In the genomic region with DNA sequence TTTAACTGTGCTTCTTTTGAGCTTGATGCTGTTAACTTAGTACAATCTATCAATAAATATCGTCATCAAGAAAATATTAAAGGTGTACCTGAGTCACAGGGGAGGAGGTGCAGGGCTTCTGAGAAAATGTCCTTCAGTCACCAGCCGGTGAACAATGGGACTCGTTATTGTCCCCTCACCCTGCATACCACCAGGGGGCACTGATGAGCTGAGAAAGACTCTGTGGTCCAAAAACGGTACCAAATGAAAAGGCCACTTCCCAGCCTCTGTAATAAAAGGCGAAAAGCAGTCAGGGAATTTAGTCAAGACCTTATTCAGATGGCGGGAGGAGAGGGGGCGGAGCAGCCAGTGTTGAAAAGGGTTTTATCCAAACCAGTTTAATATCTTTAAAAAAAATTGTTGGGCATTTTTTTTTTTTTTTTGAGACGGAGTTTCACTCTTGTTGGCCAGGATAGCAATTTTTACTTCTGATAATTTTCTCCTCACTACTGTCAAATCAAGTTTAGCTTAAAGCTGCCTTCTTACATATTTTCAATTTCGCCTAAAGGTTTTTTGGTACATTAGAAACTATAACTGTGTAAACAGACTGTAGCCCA, we compare ENCODE assay signal across 8 cellular contexts.
DNase-seq lines count a peak whose midpoint lies in the region; ATAC-seq and TF ChIP-seq lines count a peak whose summit lies in the region.

No MANE protein-coding gene starts in this region.

- WGBS in right lobe of liver (ENCODE audit: insufficient coverage, low coverage, low lambda C conversion rate, missing lambda C conversion rate): 10% methylated on average over 8 of the region's 9 CpGs

- peak; percentile 93 for TF ChIP-seq CTCF in AG09309 (IDR thresholded peaks at IDR 0.05; ENCODE audit: control insufficient read depth, insufficient read depth, low read depth, low read length, missing control alignments)
- peak; percentile 76 for TF ChIP-seq CTCF in GM10266 (IDR thresholded peaks at IDR 0.05; ENCODE audit: control insufficient read depth, insufficient read depth, low read depth, missing control alignments)
- peak in 4 of 6 experiments; percentile 48 to 58 (median 54) for TF ChIP-seq CTCF in Peyer's patch (IDR thresholded peaks at IDR 0.05)
- peak; percentile 73 for TF ChIP-seq CTCF in cardiac fibroblast (IDR thresholded peaks at IDR 0.05; ENCODE audit: low read depth, low read length)
- TF ChIP-seq CTCF in right lobe of liver (IDR thresholded peaks at IDR 0.05): peak; percentile 48 to 86 (median 82)

- H3K4me3 ChIP-seq in AG09309 (ENCODE audit: control insufficient read depth, low read depth, low read length) (no peak overlapping the region), Peyer's patch (no peak overlapping the region), cardiac fibroblast (replicated peaks in 1 of 2; ENCODE audit: low read depth in 2 of 2, low read length in 2 of 2) (no peak overlapping the region), right lobe of liver (no peak overlapping the region)

- H3K4me1 ChIP-seq in Peyer's patch (no peaks in the 10 kb centered on the region), right lobe of liver (no peaks in the 10 kb centered on the region)

- no peak overlapping the region for H3K27ac ChIP-seq in Peyer's patch
- H3K27ac ChIP-seq in right lobe of liver: no peak overlapping the region

- no peak for TF ChIP-seq POLR2A in Peyer's patch (IDR thresholded peaks at IDR 0.05)
- no peak for TF ChIP-seq POLR2A in right lobe of liver (IDR thresholded peaks at IDR 0.05)

- H3K36me3 ChIP-seq in Peyer's patch (no peaks in the 10 kb centered on the region), right lobe of liver (no peaks in the 10 kb centered on the region)

- DNase-seq in AG09309 (ENCODE audit: low read depth) (no peak), GM10266 (ENCODE audit: extremely low spot score) (peak; percentile 73), Peyer's patch (peak in 2 of 3 donors; percentile 26 to 79), cardiac fibroblast (ENCODE audit: low read depth in 2 of 2) (peak; percentile 13 to 40), right lobe of liver (peak in 2 of 3 donors; percentile 53 to 74)
- DNase-seq in stimulated activated naive CD4-positive, alpha-beta T cell treated with Interleukin-2 at 50 U/mL for 16 hours (lab: John Stamatoyannopoulos, UW): peak; percentile 5

- H3K9me3 ChIP-seq in Peyer's patch (no peaks in the 10 kb centered on the region), right lobe of liver (no peaks in the 10 kb centered on the region)

- peak; percentile 65 for ATAC-seq in HG03442 (IDR thresholded peaks at IDR 0.05; ENCODE audit: unreplicated experiment)
- ATAC-seq in right lobe of liver: peak; percentile 78 to 90 (median 82)
- ATAC-seq in GM19455 (IDR thresholded peaks at IDR 0.05; ENCODE audit: unreplicated experiment): no peak

- intact Hi-C loops in right lobe of liver (cut with DNase I): no loop called here

- H3K27me3 ChIP-seq in Peyer's patch (no peaks in the 10 kb centered on the region), right lobe of liver (no peaks in the 10 kb centered on the region)
